Comparison of ENCODE assay signal across 1 cellular context in the genomic region with DNA sequence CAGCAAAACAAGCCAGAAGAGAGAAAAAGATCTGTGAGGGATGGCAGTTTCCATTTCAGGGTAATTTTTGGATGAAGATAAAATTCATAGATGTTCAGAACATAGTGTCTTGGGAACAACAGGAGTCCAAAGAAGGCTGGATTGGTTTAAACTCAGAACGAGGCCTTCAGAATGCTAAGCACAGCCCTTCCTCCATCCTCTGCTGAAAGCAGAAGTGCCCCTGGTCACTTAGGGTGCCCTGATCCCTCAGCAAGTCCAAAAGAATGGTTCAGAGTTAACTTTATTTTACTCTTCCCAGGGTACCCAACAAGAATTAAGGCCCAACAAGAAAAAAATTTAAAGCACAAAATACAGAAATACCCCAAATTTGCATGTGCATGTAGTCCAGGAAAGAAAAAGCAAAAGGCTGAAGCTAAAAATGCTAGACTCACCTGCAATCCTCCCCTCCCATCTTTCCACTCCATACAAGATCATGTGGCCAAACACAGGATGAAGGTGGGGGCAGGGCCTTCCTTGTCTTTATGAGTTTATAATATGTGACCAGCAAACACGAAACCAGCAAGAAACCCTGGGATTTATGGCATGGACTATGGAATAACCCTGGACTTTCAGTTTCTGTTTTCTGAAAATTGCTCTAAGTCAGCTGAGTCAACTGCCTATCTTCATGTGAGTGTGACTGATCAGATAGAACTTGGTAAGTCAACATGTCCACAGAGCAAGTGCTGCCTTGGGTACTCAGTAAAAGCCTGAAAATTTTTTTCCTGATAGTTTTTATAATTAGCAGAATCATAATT.
TF ChIP-seq lines count a peak whose summit lies in the region.

No MANE protein-coding gene starts in this region.

TF ChIP-seq in HEK293, 187 proteins besides CTCF, POLR2A, EP300 and RAD21 (continued from another document):
- TF ChIP-seq, protein P1, sequence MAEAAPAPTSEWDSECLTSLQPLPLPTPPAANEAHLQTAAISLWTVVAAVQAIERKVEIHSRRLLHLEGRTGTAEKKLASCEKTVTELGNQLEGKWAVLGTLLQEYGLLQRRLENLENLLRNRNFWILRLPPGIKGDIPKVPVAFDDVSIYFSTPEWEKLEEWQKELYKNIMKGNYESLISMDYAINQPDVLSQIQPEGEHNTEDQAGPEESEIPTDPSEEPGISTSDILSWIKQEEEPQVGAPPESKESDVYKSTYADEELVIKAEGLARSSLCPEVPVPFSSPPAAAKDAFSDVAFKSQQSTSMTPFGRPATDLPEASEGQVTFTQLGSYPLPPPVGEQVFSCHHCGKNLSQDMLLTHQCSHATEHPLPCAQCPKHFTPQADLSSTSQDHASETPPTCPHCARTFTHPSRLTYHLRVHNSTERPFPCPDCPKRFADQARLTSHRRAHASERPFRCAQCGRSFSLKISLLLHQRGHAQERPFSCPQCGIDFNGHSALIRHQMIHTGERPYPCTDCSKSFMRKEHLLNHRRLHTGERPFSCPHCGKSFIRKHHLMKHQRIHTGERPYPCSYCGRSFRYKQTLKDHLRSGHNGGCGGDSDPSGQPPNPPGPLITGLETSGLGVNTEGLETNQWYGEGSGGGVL (tag by site-specific recombination; IDR thresholded peaks at IDR 0.05) = no peak
